Comparison of ENCODE assay signal across 17 cellular contexts in the genomic region with DNA sequence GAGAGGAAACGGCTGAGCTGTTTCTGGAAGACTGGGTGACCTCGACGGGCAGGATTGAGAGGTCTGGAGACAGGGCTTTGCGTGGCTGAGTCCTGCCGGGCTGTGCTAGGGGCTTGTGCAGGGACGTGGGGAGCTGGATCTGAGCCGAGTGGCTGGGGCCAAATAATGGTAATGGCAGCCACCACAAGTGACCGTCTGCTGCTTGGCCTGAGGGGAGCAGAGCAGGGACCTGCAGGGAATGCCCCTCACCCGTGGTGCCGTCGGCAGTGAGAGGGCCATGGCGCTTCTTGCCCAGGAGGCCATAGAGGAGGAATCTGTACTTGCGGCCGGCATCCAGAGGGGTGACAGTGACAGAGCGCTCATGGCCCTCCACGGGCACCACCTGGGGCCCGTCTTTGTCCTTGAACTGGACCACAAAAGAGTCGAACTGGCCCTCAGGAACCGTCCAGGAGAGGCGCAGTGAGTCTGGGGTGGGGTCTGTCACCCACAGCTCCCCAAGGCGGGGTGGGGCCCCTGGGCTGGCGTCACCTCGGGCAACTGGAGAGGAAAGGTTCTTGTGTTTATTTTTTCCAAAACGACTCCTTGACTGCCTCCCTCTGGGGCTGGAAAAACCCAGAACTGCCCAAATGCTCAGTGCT. TPM values are rescaled to one million over a fixed set of nuclear protein-coding genes. Genes with fewer than 3 reads are reported as not detected.
A peak's percentile ranks its signal among the peaks of the same experiment; 100 is the strongest.
DNase-seq lines count a peak whose midpoint lies in the region; ATAC-seq, FAIRE-seq and TF ChIP-seq lines count a peak whose summit lies in the region.
"Had no signal": no experiment of that assay in that cellular context is flagged by ENCODE, and none has a peak within 500 bp of the region (broad histone marks: within the 10 kb centered on the region; RNA-seq: fewer than 3 reads in every experiment).

No MANE protein-coding gene starts in this region.

- H3K9me3 ChIP-seq in left ventricle myocardium inferior (replicated peaks) (no peaks in the 10 kb centered on the region), esophagus squamous epithelium (no peaks in the 10 kb centered on the region), sigmoid colon (no peaks in the 10 kb centered on the region), vagina (no peaks in the 10 kb centered on the region), A673 (ENCODE audit: low read depth, low read length, poor library complexity, severe bottlenecking) (no peaks in the 10 kb centered on the region)
- H3K9me3 ChIP-seq: A549, HAP-1 had no signal

- H3K27ac ChIP-seq in left ventricle myocardium inferior (replicated peaks) (peak overlapping the region; percentile 81), esophagus squamous epithelium (peak overlapping the region in 3 of 4 donors; percentile 35 to 62 (median 57)), sigmoid colon (peak overlapping the region; percentile 40 to 75 (median 61)), vagina (peak overlapping the region; percentile 48), A673 (ENCODE audit: low read depth, low read length, poor library complexity, severe bottlenecking) (no peak overlapping the region)
- H3K27ac ChIP-seq: A549 had no signal

- no TSS peak for BruUV-seq in A673 (replicated peaks; lab: Mats Ljungman, UMichigan)

- TF ChIP-seq EP300 in sigmoid colon (IDR thresholded peaks at IDR 0.05): no peak

- DNase-seq in left ventricle myocardium inferior (no peak), Right ventricle myocardium inferior (ENCODE audit: missing footprints) (no peak), esophagus squamous epithelium (lab: John Stamatoyannopoulos, UW) (no peak), sigmoid colon (no peak), vagina (ENCODE audit: extremely low spot score in 2 of 2) (no peak), A673 (ENCODE audit: low spot score) (no peak), COLO829 (ENCODE audit: low spot score) (no peak), D721Med (ENCODE audit: insufficient read length, low spot score) (no peak)
- DNase-seq: NCI-H2081, NCI-H510A treated with DMSO at 0.1 percent for 48 hours had no signal

- CTCF ChIA-PET in A673 (lab: Charles Lee): no interaction called here

- no peak for FAIRE-seq in D721Med (lab: Jason Lieb, UNC)
- FAIRE-seq: A549, GM12878, GM18507, RCC 7860 had no signal

- POLR2A ChIA-PET in A673 (lab: Charles Lee; ENCODE audit: low non-redundant PET): interaction anchor here (0.6 kb wide), 1 partner anchor 227 kb away, joined by 12 read pairs; no protein-coding TSS in a partner anchor

- H3K27me3 ChIP-seq in left ventricle myocardium inferior (ENCODE audit: low read depth) (no peaks in the 10 kb centered on the region), esophagus squamous epithelium (no peaks in the 10 kb centered on the region), sigmoid colon (no peaks in the 10 kb centered on the region), vagina (no peaks in the 10 kb centered on the region), A673 (replicated peaks; ENCODE audit: insufficient read depth, low read depth, low read length, poor library complexity) (no peaks in the 10 kb centered on the region)

- TF ChIP-seq CTCF in left ventricle myocardium inferior (IDR thresholded peaks at IDR 0.05; ENCODE audit: borderline replicate concordance) (no peak), esophagus squamous epithelium (IDR thresholded peaks at IDR 0.05) (no peak), sigmoid colon (IDR thresholded peaks at IDR 0.05) (no peak), vagina (IDR thresholded peaks at IDR 0.05) (no peak), A673 (conservative IDR thresholded peaks at IDR 0.05; ENCODE audit: low read depth, low read length) (no peak), D721Med (IDR thresholded peaks at IDR 0.05; ENCODE audit: insufficient read depth, missing control alignments) (no peak)

- no peak for ATAC-seq in Right ventricle myocardium inferior
- ATAC-seq: A549, GM12878 had no signal

- H3K36me3 ChIP-seq in left ventricle myocardium inferior: peaks cover 91% of the 10 kb centered on the region
- peaks cover 0 to 30% (median 0%) of the 10 kb centered on the region in 3 donors for H3K36me3 ChIP-seq in esophagus squamous epithelium
- peaks cover 0 to 28% (median 0%) of the 10 kb centered on the region in 4 donors for H3K36me3 ChIP-seq in sigmoid colon
- H3K36me3 ChIP-seq in vagina: peaks cover 0 to 57% of the 10 kb centered on the region in 2 donors
- H3K36me3 ChIP-seq in A673 (ENCODE audit: insufficient read depth, low read length, poor library complexity, severe bottlenecking): no peaks in the 10 kb centered on the region
- H3K36me3 ChIP-seq: HAP-1 had no signal

- H3K4me3 ChIP-seq in left ventricle myocardium inferior (no peak overlapping the region), esophagus squamous epithelium (no peak overlapping the region), sigmoid colon (no peak overlapping the region), vagina (no peak overlapping the region), A673 (ENCODE audit: low read depth, low read length, poor library complexity, severe bottlenecking) (no peak overlapping the region)
- H3K4me3 ChIP-seq: A549, GM12878, HAP-1 had no signal

- TF ChIP-seq POLR2A in esophagus squamous epithelium (IDR thresholded peaks at IDR 0.05): no peak
- TF ChIP-seq POLR2A in sigmoid colon (IDR thresholded peaks at IDR 0.05): no peak
- TF ChIP-seq POLR2A in vagina (IDR thresholded peaks at IDR 0.05): no peak

- intact Hi-C loops in left ventricle myocardium inferior (cut with micrococcal nuclease) (no loop called here), Right ventricle myocardium inferior (cut with DNase I) (loop anchor here (5.0 kb wide), 1 partner anchor 163 kb away; no protein-coding TSS in a partner anchor), esophagus squamous epithelium (cut with DNase I) (no loop called here), sigmoid colon (cut with DNase I) (no loop called here), vagina (cut with DNase I) (no loop called here), A673 (cut with micrococcal nuclease; ENCODE audit: unreplicated experiment) (no loop called here)

- H3K4me1 ChIP-seq in left ventricle myocardium inferior: peaks cover 7% of the 10 kb centered on the region
- H3K4me1 ChIP-seq in esophagus squamous epithelium: no peaks in the 10 kb centered on the region
- H3K4me1 ChIP-seq in sigmoid colon: no peaks in the 10 kb centered on the region
- H3K4me1 ChIP-seq in vagina: no peaks in the 10 kb centered on the region
- H3K4me1 ChIP-seq in A673 (ENCODE audit: insufficient read depth, low read length, poor library complexity, severe bottlenecking): no peaks in the 10 kb centered on the region
- H3K4me1 ChIP-seq: A549, HAP-1 had no signal

- WGBS in esophagus squamous epithelium, 2 donors: 55 to 77% methylated on average over 7 to 12 of the region's 24 CpGs
- WGBS in sigmoid colon, 2 donors: 83 to 84% methylated on average over 24 of the region's 24 CpGs

RNA-seq across cellular contexts. Expression of a gene that starts 31.8 kb away (rescaled TPM):
- 0.41 TPM for total RNA-seq in left ventricle myocardium inferior
- 0.30 TPM for total RNA-seq in Right ventricle myocardium inferior
- under 1 TPM in 1 of 4 donors, not detected in 3; 0.22 TPM for total RNA-seq in esophagus squamous epithelium
- total RNA-seq in sigmoid colon: 1 to 10 TPM; 1.1 to 4.9 (median 3.2) TPM
- polyA plus RNA-seq in sigmoid colon: 1 to 10 TPM in 1 of 3 donors, under 1 TPM in 1, not detected in 1; 0.57 to 1.2 TPM
- total RNA-seq in vagina: 9.3 TPM
- total RNA-seq in A673 (2021): 0.15 TPM in 1 of 2 replicates, not detected in the other
- total RNA-seq: LHCN-M2 had no signal
- polyA plus RNA-seq: A549, CD14-positive monocyte had no signal

RNA-seq across cellular contexts. Expression of a gene that starts 39.1 kb away (rescaled TPM):
- total RNA-seq in left ventricle myocardium inferior (73.0 TPM), Right ventricle myocardium inferior (73.3 TPM), esophagus squamous epithelium (100 to 1,000 TPM in 1 of 4 donors, 10 to 100 TPM in 3; 10.5 to 102 (median 31.0) TPM), sigmoid colon (100 to 1,000 TPM in 3 of 4 donors, 10 to 100 TPM in 1; 66.0 to 224 (median 116) TPM), vagina (207 TPM), A673 (2021) (11.5 and 13.6 TPM in 2 replicates)
- 10 to 100 TPM in 1 of 3 donors, 1 to 10 TPM in 2; 1.4 to 16.4 (median 7.2) TPM for polyA plus RNA-seq in sigmoid colon
- polyA plus RNA-seq: CD14-positive monocyte had no signal

RNA-seq across cellular contexts. Expression of a gene that starts 55.4 kb away (rescaled TPM):
- total RNA-seq in left ventricle myocardium inferior: 72.9 TPM
- 81.6 TPM for total RNA-seq in Right ventricle myocardium inferior
- 1 to 10 TPM; 2.2 to 7.4 (median 5.2) TPM for total RNA-seq in esophagus squamous epithelium
- 100 to 1,000 TPM in 2 of 4 donors, 10 to 100 TPM in 2; 74.2 to 291 (median 155) TPM for total RNA-seq in sigmoid colon
- 10 to 100 TPM in 1 of 3 donors, 1 to 10 TPM in 2; 3.2 to 64.7 (median 4.2) TPM for polyA plus RNA-seq in sigmoid colon
- 23.1 TPM for total RNA-seq in vagina
- total RNA-seq in A673 (2021): 2.2 and 2.3 TPM in 2 replicates

RNA-seq across cellular contexts. Expression of a gene that starts 58.0 kb away (rescaled TPM):
- total RNA-seq in left ventricle myocardium inferior (29.1 TPM), Right ventricle myocardium inferior (24.4 TPM), esophagus squamous epithelium (10 to 100 TPM; 27.3 to 45.4 (median 30.0) TPM), sigmoid colon (10 to 100 TPM; 24.5 to 73.4 (median 24.8) TPM), vagina (76.6 TPM), A673 (2021) (70.2 and 74.7 TPM in 2 replicates)
- 10 to 100 TPM; 10.9 to 93.6 (median 14.4) TPM for polyA plus RNA-seq in sigmoid colon
